Comparison of ENCODE assay signal across 30 cellular contexts in the genomic region with DNA sequence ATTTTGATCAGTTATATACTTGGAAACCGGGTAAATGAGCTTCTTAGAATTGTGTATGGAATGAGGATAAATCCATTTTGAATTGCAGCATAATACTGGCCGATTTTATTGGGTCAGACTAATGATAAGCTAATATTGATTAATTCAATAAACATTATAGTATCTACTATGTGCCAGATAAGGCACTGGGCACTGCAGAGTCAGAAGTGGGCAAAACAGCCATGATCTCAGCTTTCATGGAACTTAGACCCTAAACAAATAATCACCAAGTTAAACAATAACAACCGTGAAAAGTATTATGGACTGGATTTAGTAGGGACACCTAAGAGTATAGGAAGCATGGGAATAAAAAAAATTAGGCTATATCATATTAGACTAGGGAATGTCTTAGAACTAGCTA.
"Had no signal": no experiment of that assay in that cellular context is flagged by ENCODE, and none has a peak within 500 bp of the region (broad histone marks: within the 10 kb centered on the region; RNA-seq: fewer than 3 reads in every experiment).

No MANE protein-coding gene starts in this region.

- H3K27me3 ChIP-seq: adrenal gland, breast epithelium, cardiac muscle cell, esophagus muscularis mucosa, foreskin keratinocyte, gastrocnemius medialis had no signal

- DNase-seq: activated CD4-positive, alpha-beta memory T cell treated with anti-CD3 and anti-CD28 coated beads for 36 hours; activated CD4-positive, alpha-beta T cell treated with anti-CD3 and anti-CD28 coated beads for 36 hours; activated CD4-positive, alpha-beta T cell treated with anti-CD3 and anti-CD28 coated beads, Interleukin-2, amount 10 ng/mL, durations not matched to agents 24 days and 14 days; activated CD4-positive, CD25-positive, alpha-beta regulatory T cell; activated CD4-positive, CD25-positive, alpha-beta regulatory T cell treated with anti-CD3 and anti-CD28 coated beads, Interleukin-2, amount 50 U/mL, for 72 hours; activated CD8-positive, alpha-beta memory T cell treated with anti-CD3 and anti-CD28 coated beads, Interleukin-2, amount 10 ng/mL, durations not matched to agents 7 days and 5 days; activated CD8-positive, alpha-beta memory T cell treated with anti-CD3 and anti-CD28 coated beads, Interleukin-2, amount 50 U/mL, for 4 hours; activated CD8-positive, alpha-beta T cell treated with anti-CD3 and anti-CD28 coated beads, Interleukin-2, amount 10 ng/mL, durations not matched to agents 7 days and 5 days; activated effector memory CD4-positive, alpha-beta T cell treated with anti-CD3 and anti-CD28 coated beads, Interleukin-2, amount 50 U/mL, for 16 hours; activated naive CD4-positive, alpha-beta T cell treated with anti-CD3 and anti-CD28 coated beads for 36 hours; activated naive CD8-positive, alpha-beta T cell treated with anti-CD3 and anti-CD28 coated beads for 36 hours; activated naive CD8-positive, alpha-beta T cell treated with anti-CD3 and anti-CD28 coated beads, Interleukin-2, amount 50 U/mL, for 24 hours; activated T-cell treated with anti-CD3 and anti-CD28 coated beads, Interleukin-2, amount 50 U/mL, for 1 hour; activated T-cell treated with anti-CD3 and anti-CD28 coated beads, Interleukin-2, amount 50 U/mL, for 48 hours; adrenal gland; amygdala; aorta; central memory CD4-positive, alpha-beta T cell; cerebellar nuclear complex; effector CD4-positive, alpha-beta T cell; effector memory CD8-positive, alpha-beta T cell; erythroblast; foreskin keratinocyte; gastrocnemius medialis; glutamatergic neuron; T-helper 2 cell had no signal

- H3K4me3 ChIP-seq: adrenal gland, breast epithelium, cardiac muscle cell, coronary artery, esophagus muscularis mucosa, gastrocnemius medialis had no signal

- H3K4me1 ChIP-seq: adrenal gland, breast epithelium, esophagus muscularis mucosa, foreskin keratinocyte, gastrocnemius medialis had no signal

- ATAC-seq: activated CD4-positive, alpha-beta T cell treated with anti-CD3 and anti-CD28 coated beads for 36 hours; activated CD8-positive, alpha-beta memory T cell treated with anti-CD3 and anti-CD28 coated beads, Interleukin-2, amount 10 ng/mL, durations not matched to agents 7 days and 5 days; activated CD8-positive, alpha-beta T cell treated with anti-CD3 and anti-CD28 coated beads, Interleukin-2, amount 10 ng/mL, durations not matched to agents 7 days and 5 days; activated naive CD8-positive, alpha-beta T cell treated with anti-CD3 and anti-CD28 coated beads, Interleukin-2, amount 50 U/mL, for 24 hours; effector memory CD8-positive, alpha-beta T cell; foreskin keratinocyte; gastrocnemius medialis had no signal

- H3K9me3 ChIP-seq: adrenal gland, breast epithelium, esophagus muscularis mucosa, gastrocnemius medialis had no signal

- H3K36me3 ChIP-seq: adrenal gland, breast epithelium, cardiac muscle cell, esophagus muscularis mucosa, gastrocnemius medialis had no signal

- H3K27ac ChIP-seq: adrenal gland, breast epithelium, cardiac muscle cell, coronary artery, esophagus muscularis mucosa, foreskin keratinocyte, gastrocnemius medialis had no signal
